In the genomic region with DNA sequence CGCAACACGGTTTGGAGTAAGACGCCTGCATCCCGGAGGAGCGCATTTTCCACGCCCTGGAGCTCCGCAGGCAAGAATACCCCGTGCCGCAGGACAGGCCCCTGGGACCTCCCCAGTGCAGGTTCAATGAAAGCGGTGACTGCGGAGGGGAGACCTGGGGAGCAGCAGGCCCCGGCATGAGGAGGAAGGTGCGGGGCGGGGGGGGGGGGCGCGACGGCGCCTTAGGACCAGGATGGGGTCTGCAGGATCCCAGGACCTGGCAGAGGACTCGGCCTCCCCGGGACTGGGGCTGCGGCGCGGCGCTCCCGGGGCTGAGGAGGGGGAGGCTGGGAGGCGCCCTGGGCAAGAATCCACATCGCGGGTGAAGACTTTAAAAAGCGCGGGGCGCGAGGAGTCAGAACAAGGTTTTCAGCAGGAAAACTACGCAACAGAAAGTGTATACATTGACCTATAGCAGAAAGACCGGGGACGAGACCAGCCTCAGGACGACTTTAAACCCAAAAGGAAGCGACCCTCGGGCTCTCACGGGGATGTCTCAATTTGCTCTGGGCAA, we compare ENCODE assay signal across 8 cellular contexts. TPM values are rescaled to one million over a fixed set of nuclear protein-coding genes. Genes with fewer than 3 reads are reported as not detected.
A peak's percentile ranks its signal among the peaks of the same experiment; 100 is the strongest.
DNase-seq lines count a peak whose midpoint lies in the region; ATAC-seq, FAIRE-seq and TF ChIP-seq lines count a peak whose summit lies in the region.

No MANE protein-coding gene starts in this region.

- no peaks in the 10 kb centered on the region for H3K27me3 Mint-ChIP-seq in stimulated activated memory B cell treated with anti-CD40 and anti-IgM and Interleukin-4, amounts not matched to agents 10 μg/mL and 1 μg/mL and 100 μg/mL, for 72 hours

- peaks cover 23% of the 10 kb centered on the region for H3K4me1 Mint-ChIP-seq in stimulated activated memory B cell treated with anti-CD40 and anti-IgM and Interleukin-4, amounts not matched to agents 10 μg/mL and 1 μg/mL and 100 μg/mL, for 72 hours

- in situ Hi-C loops in GM12878 (cut with MboI) = no loop called here

- H3K4me2 ChIP-seq in KMS-11 (peak overlapping the region; percentile 51; the same call in 1 of the 2 replicates), GM12878 (ENCODE audit: control insufficient read depth, insufficient read depth) (peak overlapping the region; percentile 76)

- TF ChIP-seq EP300 in GM12878 (IDR thresholded peaks at IDR 0.05; ENCODE audit: borderline replicate concordance in 1 of 2, control insufficient read depth in 1 of 2, low read depth in 2 of 2, low read length in 2 of 2) = no peak

- peak overlapping the region; percentile 93 for H3K27ac Mint-ChIP-seq in stimulated activated memory B cell treated with anti-CD40 and anti-IgM and Interleukin-4, amounts not matched to agents 10 μg/mL and 1 μg/mL and 100 μg/mL, for 72 hours

- DNase-seq in NCI-H1105 treated with DMSO at 0.1 percent for 48 hours (lab: John Stamatoyannopoulos, UW) = peak; percentile 29
- DNase-seq in NCI-H1105 (lab: John Stamatoyannopoulos, UW) = no peak
- no peak for DNase-seq in GM12878 (ENCODE audit: low read depth, low spot score)
- peak; percentile 11 for DNase-seq in iris pigment epithelial cell (ENCODE audit: low read depth)
- DNase-seq in frontal cortex (ENCODE audit: low spot score in 2 of 2) = no peak

- POLR2A ChIA-PET in GM12878 (lab: Charles Lee) = no interaction called here

- no peaks in the 10 kb centered on the region for H4K20me1 ChIP-seq in KMS-11 (ENCODE audit: insufficient read depth)
- H4K20me1 ChIP-seq in GM12878 (ENCODE audit: control insufficient read depth, insufficient read depth) = no peaks in the 10 kb centered on the region

- H3K27me3 ChIP-seq in KMS-11 (ENCODE audit: insufficient read depth, low read depth) (no peaks in the 10 kb centered on the region), GM12878 (replicated peaks in 1 of 2; ENCODE audit: control insufficient read depth in 2 of 2, insufficient read depth in 2 of 2, low read length in 1 of 2) (no peaks in the 10 kb centered on the region)

- H3K36me3 Mint-ChIP-seq in stimulated activated memory B cell treated with anti-CD40 and anti-IgM and Interleukin-4, amounts not matched to agents 10 μg/mL and 1 μg/mL and 100 μg/mL, for 72 hours = peaks cover 15% of the 10 kb centered on the region

- CTCF ChIA-PET in GM12878 (lab: Yijun Ruan, JAX) = no interaction called here

- peak; percentile 27 for ATAC-seq in GM21576 (IDR thresholded peaks at IDR 0.05; ENCODE audit: unreplicated experiment)
- peak; percentile 59 for ATAC-seq in GM12878
- peak; percentile 49 for ATAC-seq in stimulated activated memory B cell treated with anti-CD40 and anti-IgM and Interleukin-4, amounts not matched to agents 10 μg/mL and 1 μg/mL and 100 μg/mL, for 72 hours

- BruUV-seq in GM12878 (replicated peaks; lab: Mats Ljungman, UMichigan) = TSS peak; percentile 84

- TF ChIP-seq RAD21 in GM12878 (IDR thresholded peaks at IDR 0.05; ENCODE audit: insufficient read depth, low read depth, low read length) = no peak

- peak overlapping the region; percentile 85 for H3K4me3 Mint-ChIP-seq in stimulated activated memory B cell treated with anti-CD40 and anti-IgM and Interleukin-4, amounts not matched to agents 10 μg/mL and 1 μg/mL and 100 μg/mL, for 72 hours

- H3K9ac ChIP-seq in KMS-11 = peak overlapping the region; percentile 67; the same call in 1 of the 2 replicates
- H3K9ac ChIP-seq in GM12878 (ENCODE audit: control insufficient read depth, insufficient read depth, low read length) = peak overlapping the region; percentile 88

- H3K4me1 ChIP-seq in KMS-11 (ENCODE audit: low read depth, poor library complexity, severe bottlenecking) (no peaks in the 10 kb centered on the region), GM12878 (ENCODE audit: control insufficient read depth, insufficient read depth, low read length) (no peaks in the 10 kb centered on the region)

- intact Hi-C loops in GM12878 (cut with micrococcal nuclease; ENCODE audit: unreplicated experiment) = loop anchor here (5.0 kb wide), 1 partner anchor 42 kb away; no protein-coding TSS in a partner anchor

- peak overlapping the region; percentile 54 for H3K27ac ChIP-seq in KMS-11
- H3K27ac ChIP-seq in GM12878 (ENCODE audit: control insufficient read depth, insufficient read depth) = peak overlapping the region; percentile 76

- no peaks in the 10 kb centered on the region for H3K79me2 ChIP-seq in KMS-11 (ENCODE audit: insufficient read depth, low read depth)
- peaks cover 4% of the 10 kb centered on the region for H3K79me2 ChIP-seq in GM12878 (ENCODE audit: control insufficient read depth, insufficient read depth, low read length)

- no peaks in the 10 kb centered on the region for H3K9me3 Mint-ChIP-seq in stimulated activated memory B cell treated with anti-CD40 and anti-IgM and Interleukin-4, amounts not matched to agents 10 μg/mL and 1 μg/mL and 100 μg/mL, for 72 hours

- H3K9me3 ChIP-seq in GM12878 (replicated peaks; ENCODE audit: control insufficient read depth, insufficient read depth, low read length) = peaks cover 5% of the 10 kb centered on the region; the same call in 2 of the 3 replicates

- no peak for TF ChIP-seq POLR2A in GM12878 (IDR thresholded peaks at IDR 0.05; ENCODE audit: low read depth, low read length)

- H3K36me3 ChIP-seq in KMS-11 (ENCODE audit: insufficient read depth) (no peaks in the 10 kb centered on the region), GM12878 (ENCODE audit: control insufficient read depth in 2 of 2, insufficient read depth in 2 of 2, low read length in 1 of 2) (no peaks in the 10 kb centered on the region)

- TF ChIP-seq CTCF in KMS-11 (conservative IDR thresholded peaks at IDR 0.05; ENCODE audit: low read depth, low read length) (no peak), GM12878 (IDR thresholded peaks at IDR 0.05 in 2 of 3, conservative IDR thresholded peaks at IDR 0.05 in 1 of 3; ENCODE audit: control insufficient read depth in 2 of 3, extremely low read depth in 1 of 3, insufficient read depth in 1 of 3, low read depth in 3 of 3, low read length in 3 of 3) (no peak)

- H2AFZ ChIP-seq in KMS-11 (ENCODE audit: low read depth) = peak overlapping the region; percentile 78
- peak overlapping the region; percentile 62 for H2AFZ ChIP-seq in GM12878 (ENCODE audit: control insufficient read depth, low read depth, low read length)

- FAIRE-seq in GM12878 (lab: Jason Lieb, UNC) (no peak), frontal cortex (lab: Jason Lieb, UNC) (no peak)

- WGBS in GM12878 (ENCODE audit: insufficient coverage, insufficient replicate concordance, low lambda C conversion rate, missing lambda C conversion rate) = 3% methylated on average over 37 of the region's 39 CpGs

- SMC1A ChIA-PET in GM12878 (lab: Charles Lee; ENCODE audit: uncharacterized antibody, unreplicated experiment) = no interaction called here

- RAD21 ChIA-PET in GM12878 (lab: Charles Lee; ENCODE audit: unreplicated experiment) = interaction anchor here (1.0 kb wide), 1 partner anchor 545 kb away, joined by 3 read pairs; the partner anchor contains the start of gene PPP2R1A

- H3K4me3 ChIP-seq in KMS-11 (IDR thresholded peaks at IDR 0.05; ENCODE audit: insufficient read depth, low read depth, low read length) (no peak overlapping the region), GM12878 (peak overlapping the region; percentile 96)

RNA-seq across cellular contexts. Expression of gene ZNF611, which starts 0.4 kb away (rescaled TPM):
- total RNA-seq in GM12878 (2013; cell fraction: nucleolus; rRNA removed) = 89.7 and 94.1 TPM in 2 replicates
- total RNA-seq in GM12878 (2014; rRNA removed) (6.1 and 6.3 TPM in 2 replicates), GM12878 (2014; rRNA removed; fragmentation: Illumina TruSeq; extraction: Trizol) (9.4 and 9.5 TPM in 2 replicates), GM12878 (2021) (16.1 and 16.8 TPM in 2 replicates), frontal cortex (20.4 TPM)
- polyA plus RNA-seq in GM12878 (2011; ENCODE audit: low read depth) = 5.6 TPM
- polyA plus RNA-seq in GM12878 (2011; rRNA removed) (8.7 and 9.0 TPM in 2 replicates), GM12878 (2014; fragmentation: Illumina TruSeq; extraction: Trizol) (6.5 and 11.9 TPM in 2 replicates), GM12878 (2014; fragmentation: Nextera tagmentation; extraction: Ambion mirVana) (1 to 10 TPM; 1.4 to 2.3 TPM), GM12878 (2014; rRNA removed) (5.8 and 7.1 TPM in 2 replicates), GM12878 (2016; fragmentation: Nextera tagmentation; extraction: Ambion mirVana) (10 to 100 TPM; 11.3 to 12.4 TPM)
- 3.8 and 4.2 TPM in 2 replicates for polyA plus RNA-seq in GM12878 (2011; cell fraction: cytosol; rRNA removed)
- polyA plus RNA-seq in GM12878 (2011; cell fraction: nucleus; rRNA removed) = 9.8 and 12.0 TPM in 2 replicates
- polyA plus RNA-seq in GM12878 (2012) = 4.3 and 9.3 TPM in 2 replicates
- polyA minus RNA-seq in GM12878 (2011; rRNA and poly(A)+ RNA removed) = 21.5 and 26.7 TPM in 2 replicates
- 16.0 and 19.9 TPM in 2 replicates for polyA minus RNA-seq in GM12878 (2011; cell fraction: cytosol; rRNA and poly(A)+ RNA removed)
- polyA minus RNA-seq in GM12878 (2011; cell fraction: nucleus; rRNA and poly(A)+ RNA removed) = 9.6 and 15.3 TPM in 2 replicates

RNA-seq across cellular contexts. Expression of gene ZNF600, which starts 52.2 kb away (rescaled TPM):
- 62.0 and 67.1 TPM in 2 replicates for total RNA-seq in GM12878 (2013; cell fraction: nucleolus; rRNA removed)
- total RNA-seq in GM12878 (2014; rRNA removed) (9.4 and 11.1 TPM in 2 replicates), GM12878 (2014; rRNA removed; fragmentation: Illumina TruSeq; extraction: Trizol) (14.8 and 15.1 TPM in 2 replicates), GM12878 (2021) (10.2 and 12.0 TPM in 2 replicates), frontal cortex (0.41 TPM)
- polyA plus RNA-seq in GM12878 (2011; ENCODE audit: low read depth) = 13.1 TPM
- polyA plus RNA-seq in GM12878 (2011; rRNA removed) (25.6 and 31.4 TPM in 2 replicates), GM12878 (2014; fragmentation: Illumina TruSeq; extraction: Trizol) (19.1 and 23.3 TPM in 2 replicates), GM12878 (2014; fragmentation: Nextera tagmentation; extraction: Ambion mirVana) (10 to 100 TPM in 1 of 2 experiments, 1 to 10 TPM in 1; 9.5 to 10.4 TPM), GM12878 (2014; rRNA removed) (8.8 and 17.3 TPM in 2 replicates), GM12878 (2016; fragmentation: Nextera tagmentation; extraction: Ambion mirVana) (10 to 100 TPM; 11.2 to 11.7 TPM)
- polyA plus RNA-seq in GM12878 (2011; cell fraction: cytosol; rRNA removed) = 16.6 and 23.9 TPM in 2 replicates
- 51.7 and 62.7 TPM in 2 replicates for polyA plus RNA-seq in GM12878 (2011; cell fraction: nucleus; rRNA removed)
- polyA plus RNA-seq in GM12878 (2012) = 10.9 and 11.6 TPM in 2 replicates
- polyA minus RNA-seq in GM12878 (2011; rRNA and poly(A)+ RNA removed) = 28.7 and 36.7 TPM in 2 replicates
- 11.4 and 11.9 TPM in 2 replicates for polyA minus RNA-seq in GM12878 (2011; cell fraction: cytosol; rRNA and poly(A)+ RNA removed)
- polyA minus RNA-seq in GM12878 (2011; cell fraction: nucleus; rRNA and poly(A)+ RNA removed) = 30.0 TPM in 2 replicates

Comparison
In these comparisons a context has a peak if more than half of its experiments do, and no peak if none do; other contexts are left out.
1. DNase-seq: peak in NCI-H1105 treated with DMSO at 0.1 percent for 48 hours (single experiment) and iris pigment epithelial cell (single experiment); none in NCI-H1105 (single experiment), GM12878 (single experiment) and frontal cortex (0 of 2).
2. Peak in every context shown above with its lines, with median percentiles within 50 percentile points of each other: ATAC-seq.